13 cellular contexts compared by ENCODE assay signal in the genomic region with DNA sequence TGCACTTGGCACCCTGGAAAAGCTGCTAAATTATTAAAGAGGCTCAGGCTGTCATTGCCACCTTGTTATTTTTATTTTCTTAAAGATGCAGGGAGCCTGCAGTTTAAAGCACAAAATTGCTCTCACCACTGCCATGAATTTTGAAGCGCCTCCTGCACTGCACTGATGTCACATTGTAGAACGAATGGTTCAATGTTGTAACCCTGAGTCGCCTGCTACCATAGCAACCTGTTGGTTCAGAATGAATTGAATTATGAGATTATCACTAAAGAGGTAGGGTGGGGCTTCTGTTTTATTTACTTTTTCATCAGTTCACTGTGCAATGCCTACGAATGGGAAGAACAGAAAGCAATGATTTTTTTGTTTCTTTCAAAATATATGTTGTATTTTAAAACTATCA. TPM values are rescaled to one million over a fixed set of nuclear protein-coding genes. Genes with fewer than 3 reads are reported as not detected.
A peak's percentile ranks its signal among the peaks of the same experiment; 100 is the strongest.
DNase-seq lines count a peak whose midpoint lies in the region; ATAC-seq and TF ChIP-seq lines count a peak whose summit lies in the region.
"Had no signal": no experiment of that assay in that cellular context is flagged by ENCODE, and none has a peak within 500 bp of the region (broad histone marks: within the 10 kb centered on the region; RNA-seq: fewer than 3 reads in every experiment).

No MANE protein-coding gene starts in this region.

- no peaks in the 10 kb centered on the region for H3K9me2 ChIP-seq in neural cell (ENCODE audit: insufficient read depth, low read length)

- H3K9me3 Mint-ChIP-seq in naive thymus-derived CD8-positive, alpha-beta T cell: peaks cover 0 to 3% (median 0%) of the 10 kb centered on the region in 9 donors
- H3K9me3 Mint-ChIP-seq in endodermal cell: no peaks in the 10 kb centered on the region
- H3K9me3 Mint-ChIP-seq: activated CD4-positive, alpha-beta memory T cell treated with anti-CD3 and anti-CD28 coated beads, Interleukin-2, amount 10 ng/mL, durations not matched to agents 7 days and 5 days; activated naive CD8-positive, alpha-beta T cell treated with anti-CD3 and anti-CD28 coated beads, Interleukin-2, amount 50 U/mL, for 24 hours had no signal

- no peak for TF ChIP-seq RAD21 in neural cell (conservative IDR thresholded peaks at IDR 0.05)

- no peak overlapping the region for H3K4me2 ChIP-seq in neural cell (ENCODE audit: low read length)

- TF ChIP-seq EP300 in neural cell (conservative IDR thresholded peaks at IDR 0.05; ENCODE audit: poor library complexity, severe bottlenecking): no peak

- no peaks in the 10 kb centered on the region for H3K27me3 ChIP-seq in neural cell (ENCODE audit: insufficient read depth, low read depth, low read length)
- no peaks in the 10 kb centered on the region for H3K27me3 ChIP-seq in tibial artery
- no peaks in the 10 kb centered on the region for H3K27me3 ChIP-seq in endodermal cell (ENCODE audit: control insufficient read depth, insufficient read depth, low read length, poor library complexity, severe bottlenecking)
- no peaks in the 10 kb centered on the region for H3K27me3 ChIP-seq in right atrium auricular region

- 76 to 85% methylated on average over 3 to 4 of the region's 4 CpGs for WGBS in endodermal cell (ENCODE audit: insufficient coverage in 1 of 2, insufficient read length in 1 of 2), 2 experiments

- H3K4me3 Mint-ChIP-seq in naive thymus-derived CD8-positive, alpha-beta T cell: no peak overlapping the region
- H3K4me3 Mint-ChIP-seq in endodermal cell: no peak overlapping the region
- H3K4me3 Mint-ChIP-seq: activated CD4-positive, alpha-beta memory T cell treated with anti-CD3 and anti-CD28 coated beads, Interleukin-2, amount 10 ng/mL, durations not matched to agents 7 days and 5 days; activated naive CD8-positive, alpha-beta T cell treated with anti-CD3 and anti-CD28 coated beads, Interleukin-2, amount 50 U/mL, for 24 hours had no signal

- H3K9ac ChIP-seq in neural cell (ENCODE audit: low read length) (no peak overlapping the region), endodermal cell (ENCODE audit: extremely low read depth, low read length, poor library complexity, severe bottlenecking) (no peak overlapping the region)

- H4K20me1 ChIP-seq in neural cell (ENCODE audit: insufficient read depth): no peaks in the 10 kb centered on the region

- H3K4me1 ChIP-seq in tibial artery: peaks cover 0 to 8% (median 0%) of the 10 kb centered on the region in 4 donors
- H3K4me1 ChIP-seq in endodermal cell (ENCODE audit: control insufficient read depth, insufficient read depth, low read length): no peaks in the 10 kb centered on the region
- peaks cover 0 to 11% of the 10 kb centered on the region in 2 donors for H3K4me1 ChIP-seq in right atrium auricular region

- H3K4me1 Mint-ChIP-seq in naive thymus-derived CD8-positive, alpha-beta T cell: no peaks in the 10 kb centered on the region
- H3K4me1 Mint-ChIP-seq in endodermal cell: no peaks in the 10 kb centered on the region
- H3K4me1 Mint-ChIP-seq: activated CD4-positive, alpha-beta memory T cell treated with anti-CD3 and anti-CD28 coated beads, Interleukin-2, amount 10 ng/mL, durations not matched to agents 7 days and 5 days; activated naive CD8-positive, alpha-beta T cell treated with anti-CD3 and anti-CD28 coated beads, Interleukin-2, amount 50 U/mL, for 24 hours had no signal

- no peaks in the 10 kb centered on the region for H3K9me3 ChIP-seq in neural cell (ENCODE audit: low read length)
- no peaks in the 10 kb centered on the region for H3K9me3 ChIP-seq in tibial artery
- H3K9me3 ChIP-seq in endodermal cell (ENCODE audit: control insufficient read depth, low read length): no peaks in the 10 kb centered on the region
- no peaks in the 10 kb centered on the region for H3K9me3 ChIP-seq in right atrium auricular region

- H3K27ac Mint-ChIP-seq in naive thymus-derived CD8-positive, alpha-beta T cell: no peak overlapping the region
- no peak overlapping the region for H3K27ac Mint-ChIP-seq in endodermal cell
- H3K27ac Mint-ChIP-seq: activated CD4-positive, alpha-beta memory T cell treated with anti-CD3 and anti-CD28 coated beads, Interleukin-2, amount 10 ng/mL, durations not matched to agents 7 days and 5 days; activated naive CD8-positive, alpha-beta T cell treated with anti-CD3 and anti-CD28 coated beads, Interleukin-2, amount 50 U/mL, for 24 hours had no signal

- no peaks in the 10 kb centered on the region for H3K79me2 ChIP-seq in neural cell (replicated peaks; ENCODE audit: insufficient read depth, low read length)

- no peaks in the 10 kb centered on the region for H3K36me3 ChIP-seq in neural cell (ENCODE audit: insufficient read depth, low read length)
- H3K36me3 ChIP-seq in tibial artery: no peaks in the 10 kb centered on the region
- H3K36me3 ChIP-seq in endodermal cell (ENCODE audit: control insufficient read depth, insufficient read depth, low read length): no peaks in the 10 kb centered on the region
- H3K36me3 ChIP-seq in right atrium auricular region: no peaks in the 10 kb centered on the region

- H3K27ac ChIP-seq in neural cell (ENCODE audit: low read length) (peak overlapping the region; percentile 1), tibial artery (no peak overlapping the region), endodermal cell (ENCODE audit: low read depth, low read length) (no peak overlapping the region), right atrium auricular region (no peak overlapping the region)

- H3K4me3 ChIP-seq in neural cell (ENCODE audit: low read length): no peak overlapping the region
- no peak overlapping the region for H3K4me3 ChIP-seq in tibial artery
- no peak overlapping the region for H3K4me3 ChIP-seq in endodermal cell (ENCODE audit: low read length)
- no peak overlapping the region for H3K4me3 ChIP-seq in right atrium auricular region

- peaks cover 3 to 18% (median 7%) of the 10 kb centered on the region in 5 donors for H3K27me3 Mint-ChIP-seq in naive thymus-derived CD8-positive, alpha-beta T cell
- H3K27me3 Mint-ChIP-seq in endodermal cell (ENCODE audit: insufficient read depth): peaks cover 8% of the 10 kb centered on the region
- H3K27me3 Mint-ChIP-seq: activated CD4-positive, alpha-beta memory T cell treated with anti-CD3 and anti-CD28 coated beads, Interleukin-2, amount 10 ng/mL, durations not matched to agents 7 days and 5 days had no signal

- no peak overlapping the region for H2AFZ ChIP-seq in neural cell (ENCODE audit: low read depth, low read length)

- no peaks in the 10 kb centered on the region for H3F3A ChIP-seq in neural cell (ENCODE audit: insufficient read depth, low read length, poor library complexity, severe bottlenecking)

- DNase-seq in HCEC 1CT (peak; percentile 57), NCI-H2227 (lab: John Stamatoyannopoulos, UW; ENCODE audit: unreplicated experiment) (peak; percentile 79), astrocyte of the hippocampus (ENCODE audit: low read depth, low spot score) (peak; percentile 30), tibial artery (no peak), endodermal cell (no peak), right atrium auricular region (ENCODE audit: low spot score) (no peak)
- DNase-seq in naive thymus-derived CD8-positive, alpha-beta T cell: no peak
- DNase-seq: activated CD4-positive, alpha-beta memory T cell treated with anti-CD3 and anti-CD28 coated beads, Interleukin-2, amount 10 ng/mL, durations not matched to agents 7 days and 5 days; activated naive CD8-positive, alpha-beta T cell treated with anti-CD3 and anti-CD28 coated beads, Interleukin-2, amount 50 U/mL, for 24 hours; mesendoderm; SIG-M5 had no signal

- intact Hi-C loops in tibial artery (cut with DNase I; ENCODE audit: low total_unique reads): no loop called here

- no peak for TF ChIP-seq CTCF in neural cell (IDR thresholded peaks at IDR 0.05; ENCODE audit: poor library complexity, severe bottlenecking)
- TF ChIP-seq CTCF in tibial artery (IDR thresholded peaks at IDR 0.05): no peak
- no peak for TF ChIP-seq CTCF in endodermal cell (conservative IDR thresholded peaks at IDR 0.05)
- TF ChIP-seq CTCF in right atrium auricular region (IDR thresholded peaks at IDR 0.05): no peak

- ATAC-seq in naive thymus-derived CD8-positive, alpha-beta T cell: no peak
- ATAC-seq: activated naive CD8-positive, alpha-beta T cell treated with anti-CD3 and anti-CD28 coated beads, Interleukin-2, amount 50 U/mL, for 24 hours had no signal

- POLR2A ChIA-PET in naive thymus-derived CD8-positive, alpha-beta T cell (lab: Charles Lee): no interaction called here

- no peaks in the 10 kb centered on the region for H3K36me3 Mint-ChIP-seq in naive thymus-derived CD8-positive, alpha-beta T cell
- no peaks in the 10 kb centered on the region for H3K36me3 Mint-ChIP-seq in endodermal cell (ENCODE audit: low read depth)

TF ChIP-seq in neural cell, 6 proteins besides CTCF, POLR2A, EP300 and RAD21:
- TF ChIP-seq MXI1 (conservative IDR thresholded peaks at IDR 0.05; ENCODE audit: poor library complexity, severe bottlenecking) (no peak), SMC3 (conservative IDR thresholded peaks at IDR 0.05; ENCODE audit: poor library complexity) (no peak)

RNA-seq across cellular contexts. Expression of gene SCG2, which starts 16.5 kb away (rescaled TPM):
- polyA plus RNA-seq in neural cell: 30.5 and 37.3 TPM in 2 replicates
- polyA minus RNA-seq in neural cell: 22.4 and 27.0 TPM in 2 replicates
- not detected for total RNA-seq in naive thymus-derived CD8-positive, alpha-beta T cell
- not detected for polyA plus RNA-seq in naive thymus-derived CD8-positive, alpha-beta T cell
- under 1 TPM in 1 of 2 donors, not detected in 1; 0.13 TPM for total RNA-seq in endodermal cell
- polyA plus RNA-seq in endodermal cell (2013, experiment 1 of 2): 5.3 TPM
- 6.2 TPM for polyA plus RNA-seq in endodermal cell (2013, experiment 2 of 2)
- 1 to 10 TPM in 1 of 2 donors, under 1 TPM in 1; 0.12 to 1.8 TPM for total RNA-seq in right atrium auricular region
- total RNA-seq: skeletal muscle tissue had no signal

Comparison
In these comparisons a context has a peak if more than half of its experiments do, and no peak if none do; other contexts are left out.
1. DNase-seq: peak in HCEC 1CT (single experiment), NCI-H2227 (single experiment) and astrocyte of the hippocampus (single experiment); none in naive thymus-derived CD8-positive, alpha-beta T cell (0 of 10), tibial artery (0 of 2), endodermal cell (single experiment) and right atrium auricular region (single experiment).